Comparison of ENCODE assay signal across 8 cellular contexts in the genomic region with DNA sequence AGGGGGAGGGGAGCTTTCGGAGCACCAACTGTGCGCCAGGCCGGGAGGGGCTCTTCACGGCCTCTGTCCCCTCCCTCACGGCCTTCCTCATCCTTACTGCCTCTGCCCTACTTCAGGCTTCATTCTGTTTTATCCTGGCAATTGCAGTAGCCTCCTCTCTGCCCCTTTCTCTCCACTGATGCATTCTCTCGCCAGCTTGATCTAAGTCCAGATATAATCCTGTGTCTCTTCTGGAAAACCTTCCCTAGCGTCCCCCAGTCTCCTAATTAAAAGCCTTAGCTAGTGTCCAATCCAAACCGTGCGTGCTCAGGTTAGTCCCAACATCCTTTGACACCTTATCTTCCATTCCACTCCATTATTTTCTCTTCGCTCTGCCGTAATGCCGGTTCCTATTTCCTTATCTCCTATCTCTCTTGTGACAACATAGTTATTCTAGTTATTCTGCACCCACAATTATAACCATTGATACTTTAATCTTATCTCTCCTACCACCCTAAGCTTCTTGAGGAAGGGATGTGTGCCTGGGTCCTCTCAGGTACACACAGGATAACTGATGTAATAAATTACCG. TPM values are rescaled to one million over a fixed set of nuclear protein-coding genes. Genes with fewer than 3 reads are reported as not detected.
DNase-seq lines count a peak whose midpoint lies in the region; ATAC-seq and TF ChIP-seq lines count a peak whose summit lies in the region.

No MANE protein-coding gene starts in this region.

- POLR2A ChIA-PET in WTC11 (lab: Charles Lee) = interaction anchor here (1.0 to 2.0 kb wide), 9 partner anchors 8 to 41 kb away, joined by 3 to 26 read pairs (median 6); a partner anchor contains a TSS

- H3K36me3 Mint-ChIP-seq in WTC11 = peaks cover 5% of the 10 kb centered on the region

- peaks cover under 1% of the 10 kb centered on the region; the same call in 1 of the 2 replicates for H3K27me3 Mint-ChIP-seq in WTC11 (ENCODE audit: low read depth)

- peaks cover 11% of the 10 kb centered on the region for H3K36me3 ChIP-seq in right atrium auricular region
- H3K36me3 ChIP-seq in iPS-18a (ENCODE audit: control insufficient read depth, low read depth, low read length) = peaks cover 21% of the 10 kb centered on the region

- H3K4me1 Mint-ChIP-seq in WTC11 = peaks cover 39% of the 10 kb centered on the region

- CTCF ChIA-PET in WTC11 (lab: Charles Lee) = interaction anchor here (0.5 to 9.3 kb wide), 8 partner anchors 12 to 284 kb away, joined by 3 to 97 read pairs (median 5); a partner anchor contains a TSS

- intact Hi-C loops in Right ventricle myocardium inferior (cut with DNase I) = no loop called here

- ATAC-seq in Right ventricle myocardium inferior (no peak), WTC11 (no peak)

- no peaks in the 10 kb centered on the region for H3K9me3 Mint-ChIP-seq in WTC11

- peaks cover 0 to 38% of the 10 kb centered on the region in 2 donors for H3K4me1 ChIP-seq in right atrium auricular region
- H3K4me1 ChIP-seq in iPS-18a (ENCODE audit: control insufficient read depth, low read depth, low read length) = peaks cover 12% of the 10 kb centered on the region

- peak overlapping the region; percentile 97 for H3K4me3 Mint-ChIP-seq in WTC11

- H3K27me3 ChIP-seq in right atrium auricular region = no peaks in the 10 kb centered on the region
- no peaks in the 10 kb centered on the region for H3K27me3 ChIP-seq in iPS-18a (ENCODE audit: control insufficient read depth, insufficient read depth, low read length)

- H3K4me3 ChIP-seq in right atrium auricular region (peak overlapping the region; percentile 83), iPS-18a (ENCODE audit: low read length) (peak overlapping the region; percentile 90)

- TF ChIP-seq CTCF in right atrium auricular region (IDR thresholded peaks at IDR 0.05) (no peak), WTC11 (IDR thresholded peaks at IDR 0.05) (no peak)

- H3K9me3 ChIP-seq in right atrium auricular region (no peaks in the 10 kb centered on the region), iPS-18a (ENCODE audit: control insufficient read depth, low read depth, low read length) (no peaks in the 10 kb centered on the region)

- DNase-seq in right atrium auricular region (ENCODE audit: low spot score) = no peak
- no peak for DNase-seq in Right ventricle myocardium inferior (ENCODE audit: missing footprints)
- no peak for DNase-seq in WTC11 (ENCODE audit: low spot score)
- DNase-seq in substantia nigra (lab: John Stamatoyannopoulos, UW) = peak in 1 of 49 donors; percentile 36
- DNase-seq in NCI-H2196 treated with DMSO at 0.1 percent for 48 hours (lab: John Stamatoyannopoulos, UW; ENCODE audit: unreplicated experiment) = no peak
- DNase-seq in stimulated activated CD8-positive, alpha-beta memory T cell treated with anti-CD3 and anti-CD28 coated beads, Interleukin-4, amount 100 ng/mL, for 48 hours = no peak
- DNase-seq in MV-4-11 (lab: John Stamatoyannopoulos, UW) = no peak

- peak overlapping the region; percentile 84 to 89 for H3K27ac ChIP-seq in right atrium auricular region
- H3K27ac ChIP-seq in iPS-18a (ENCODE audit: low read length) = peak overlapping the region; percentile 46
- H3K27ac ChIP-seq in substantia nigra (ENCODE audit: low read depth, low read length, poor library complexity, severe bottlenecking) = peak overlapping the region; percentile 71

- H3K9ac ChIP-seq in iPS-18a (ENCODE audit: low read length) = peak overlapping the region; percentile 99

- peak overlapping the region; percentile 87 for H3K27ac Mint-ChIP-seq in WTC11

TF ChIP-seq in WTC11, 78 proteins besides CTCF, POLR2A, EP300 and RAD21:
- TF ChIP-seq, protein P1, sequence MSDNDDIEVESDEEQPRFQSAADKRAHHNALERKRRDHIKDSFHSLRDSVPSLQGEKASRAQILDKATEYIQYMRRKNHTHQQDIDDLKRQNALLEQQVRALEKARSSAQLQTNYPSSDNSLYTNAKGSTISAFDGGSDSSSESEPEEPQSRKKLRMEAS (CRISPR knock-in tag; IDR thresholded peaks at IDR 0.05) = 0 out of 2 replicates have a peak, but pooled peaks have one; percentile 11
- TF ChIP-seq RELA (CRISPR knock-in tag; IDR thresholded peaks at IDR 0.05; ENCODE audit: borderline replicate concordance) = no peak

RNA-seq across cellular contexts. Expression of a gene that starts 0.9 kb away (rescaled TPM):
- total RNA-seq in right atrium auricular region (10 to 100 TPM in 1 of 2 donors, 1 to 10 TPM in 1; 5.7 to 10.7 TPM), Right ventricle myocardium inferior (5.3 TPM), WTC11 (2021) (31.3 to 39.3 TPM (median 32.1 TPM) in 3 replicates)

RNA-seq across cellular contexts. Expression of a gene that starts 11.3 kb away (rescaled TPM):
- total RNA-seq in right atrium auricular region (10 to 100 TPM; 13.0 to 14.3 TPM), Right ventricle myocardium inferior (5.1 TPM), WTC11 (2021) (10.0 to 12.5 TPM (median 11.3 TPM) in 3 replicates)

RNA-seq across cellular contexts. Expression of a gene that starts 13.7 kb away (rescaled TPM):
- total RNA-seq in right atrium auricular region = under 1 TPM in 1 of 2 donors, not detected in 1; 0.35 TPM
- 1.4 TPM for total RNA-seq in Right ventricle myocardium inferior
- 2.3 to 2.7 TPM (median 2.6 TPM) in 3 replicates for total RNA-seq in WTC11 (2021)

RNA-seq across cellular contexts. Expression of a gene that starts 21.5 kb away (rescaled TPM):
- not detected for total RNA-seq in right atrium auricular region
- not detected for total RNA-seq in Right ventricle myocardium inferior
- 0.80 to 1.3 TPM (median 0.85 TPM) in 3 replicates for total RNA-seq in WTC11 (2021)

RNA-seq across cellular contexts. Expression of a gene that starts 25.8 kb away (rescaled TPM):
- 10 to 100 TPM; 20.0 to 22.3 TPM for total RNA-seq in right atrium auricular region
- total RNA-seq in Right ventricle myocardium inferior = 26.0 TPM
- 33.4 to 40.5 TPM (median 34.6 TPM) in 3 replicates for total RNA-seq in WTC11 (2021)
